In the genomic region with DNA sequence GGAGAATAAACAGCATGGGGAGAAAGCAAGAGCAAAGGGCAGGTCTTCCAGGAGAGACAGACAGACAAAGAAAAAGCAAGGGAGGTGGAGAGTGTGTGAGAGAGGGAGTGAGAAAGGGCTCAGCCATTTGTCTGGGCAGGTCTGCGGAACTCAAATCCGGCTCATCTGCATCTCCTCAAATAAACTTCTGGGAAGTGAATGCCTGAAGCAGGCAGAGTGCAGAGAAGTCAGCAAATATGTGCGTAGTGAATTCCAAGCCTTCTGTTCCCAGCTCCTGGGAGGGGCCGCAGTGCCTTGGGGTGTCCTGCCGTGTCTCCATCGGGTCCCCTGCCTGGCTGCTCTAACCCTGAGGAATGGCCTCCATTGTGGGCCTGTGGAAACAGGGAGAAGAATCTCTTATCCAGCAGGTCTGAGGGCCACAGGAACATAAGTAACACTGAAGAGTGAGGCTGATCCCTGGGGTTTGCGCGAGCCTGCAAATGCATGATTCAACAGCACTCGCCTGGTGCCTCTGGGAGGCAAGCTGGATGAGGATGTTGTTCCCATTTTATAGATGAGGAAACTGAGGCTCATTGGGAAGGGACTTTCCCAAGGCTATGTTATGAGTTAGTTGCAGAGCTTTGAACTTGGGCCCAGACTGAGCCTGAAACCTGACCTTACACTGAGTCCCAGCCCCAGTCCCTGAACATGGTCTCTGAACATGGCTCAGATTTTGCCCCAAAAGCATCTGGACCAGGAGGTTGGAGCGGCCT, we compare ENCODE assay signal across 20 cellular contexts. TPM values are rescaled to one million over a fixed set of nuclear protein-coding genes. Genes with fewer than 3 reads are reported as not detected.
"Had no signal": no experiment of that assay in that cellular context is flagged by ENCODE, and none has a peak within 500 bp of the region (broad histone marks: within the 10 kb centered on the region; RNA-seq: fewer than 3 reads in every experiment).

No MANE protein-coding gene starts in this region.

- H3K4me1 ChIP-seq: heart left ventricle, psoas muscle, sigmoid colon, SJSA1, upper lobe of left lung had no signal

- H3K27me3 ChIP-seq: SJSA1, upper lobe of left lung had no signal

- DNase-seq: activated CD4-positive, alpha-beta T cell treated with anti-CD3 and anti-CD28 coated beads for 36 hours; activated CD8-positive, alpha-beta T cell treated with anti-CD3 and anti-CD28 coated beads, Interleukin-2, amount 10 ng/mL, durations not matched to agents 7 days and 5 days; activated naive CD4-positive, alpha-beta T cell treated with anti-CD3 and anti-CD28 coated beads for 36 hours; caudate nucleus; effector memory CD8-positive, alpha-beta T cell; erythroblast; foreskin melanocyte; heart left ventricle; islet precursor cell; left ventricle myocardium superior; naive B cell; occipital lobe; psoas muscle; sigmoid colon; stimulated activated CD4-positive, alpha-beta T cell treated with anti-CD3 and anti-CD28 coated beads, Interleukin-2, amount 100 ng/mL, for 48 hours; stimulated activated naive CD8-positive, alpha-beta T cell treated with anti-CD3 and anti-CD28 coated beads, Interleukin-15, Interleukin-2, amounts not matched to agents 100 U/mL and 50 U/mL, for 24 hours; T-helper 9 cell; upper lobe of left lung had no signal

- H3K36me3 ChIP-seq: heart left ventricle, sigmoid colon, SJSA1, upper lobe of left lung had no signal

- H3K27ac ChIP-seq: coronary artery, heart left ventricle, psoas muscle, sigmoid colon, SJSA1, upper lobe of left lung had no signal

- H3K4me3 ChIP-seq: coronary artery, heart left ventricle, psoas muscle, sigmoid colon, SJSA1, upper lobe of left lung had no signal

- H3K9me3 ChIP-seq: heart left ventricle, psoas muscle, sigmoid colon, SJSA1, upper lobe of left lung had no signal

- ATAC-seq: activated CD4-positive, alpha-beta T cell treated with anti-CD3 and anti-CD28 coated beads for 36 hours; activated CD8-positive, alpha-beta T cell treated with anti-CD3 and anti-CD28 coated beads, Interleukin-2, amount 10 ng/mL, durations not matched to agents 7 days and 5 days; effector memory CD8-positive, alpha-beta T cell; heart left ventricle; left ventricle myocardium superior; psoas muscle; stimulated activated naive CD8-positive, alpha-beta T cell treated with anti-CD3 and anti-CD28 coated beads, Interleukin-15, Interleukin-2, amounts not matched to agents 100 U/mL and 50 U/mL, for 24 hours had no signal

RNA-seq across cellular contexts. Expression of a gene that starts 27.5 kb away (rescaled TPM):
- total RNA-seq: activated CD8-positive, alpha-beta T cell treated with anti-CD3 and anti-CD28 coated beads, Interleukin-2, amount 10 ng/mL, durations not matched to agents 7 days and 5 days; activated naive CD4-positive, alpha-beta T cell treated with anti-CD3 and anti-CD28 coated beads for 36 hours; left ventricle myocardium superior; sigmoid colon had no signal
- polyA plus RNA-seq: heart left ventricle had no signal
